Comparison of ENCODE assay signal across 12 cellular contexts in the genomic region with DNA sequence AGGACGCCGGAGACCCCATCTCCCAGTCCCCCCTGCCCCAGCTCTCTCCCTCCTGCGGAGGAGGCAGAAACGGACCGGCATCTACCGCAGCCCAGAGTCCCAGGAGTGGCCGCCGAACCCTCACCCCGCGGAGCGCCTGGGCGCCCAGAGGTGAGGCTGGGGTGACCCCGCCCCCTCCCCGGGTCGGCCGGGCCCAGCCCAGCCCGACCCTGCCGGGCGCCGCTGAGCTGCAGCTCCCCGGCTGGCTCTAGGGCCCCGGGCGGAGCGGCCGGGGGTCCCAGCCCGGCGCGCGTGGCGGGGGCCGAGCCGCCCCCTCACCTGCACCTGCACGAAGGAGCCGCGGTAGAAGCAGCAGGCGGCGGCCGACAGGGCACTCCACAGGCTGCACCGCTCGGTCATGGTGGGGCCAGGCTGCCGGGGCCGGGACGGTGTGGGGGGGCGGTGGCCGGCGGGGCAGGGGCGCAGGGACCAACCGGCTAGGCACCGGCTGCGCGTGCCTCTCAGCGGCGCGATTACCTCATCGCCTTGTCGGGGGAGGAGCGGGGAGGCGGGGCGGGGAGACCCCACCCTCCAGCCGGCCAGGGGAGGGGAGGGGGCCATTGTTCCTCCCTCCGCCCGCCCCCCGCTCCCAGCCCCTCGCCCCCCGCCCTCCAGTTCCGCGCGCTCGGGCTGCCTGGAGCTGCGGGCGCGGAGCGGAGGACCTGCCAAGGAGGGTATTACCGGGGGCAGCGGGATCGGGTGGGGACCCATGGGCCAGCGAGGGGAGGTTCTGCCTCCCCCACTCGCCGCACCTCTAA. TPM values are rescaled to one million over a fixed set of nuclear protein-coding genes. Genes with fewer than 3 reads are reported as not detected.
DNase-seq lines count a peak whose midpoint lies in the region; ATAC-seq and TF ChIP-seq lines count a peak whose summit lies in the region.
"Had no signal": no experiment of that assay in that cellular context is flagged by ENCODE, and none has a peak within 500 bp of the region (broad histone marks: within the 10 kb centered on the region; RNA-seq: fewer than 3 reads in every experiment).

No MANE protein-coding gene starts in this region.

- DNase-seq in COR-L47 (lab: John Stamatoyannopoulos, UW) (peak; percentile 25), NCI-H1694 (lab: John Stamatoyannopoulos, UW) (peak; percentile 43), ecto neural progenitor cell (ENCODE audit: low spot score) (peak; percentile 76), lower lobe of right lung (no peak), retina (no peak), occipital lobe (lab: John Stamatoyannopoulos, UW) (no peak)
- no peak for DNase-seq in activated CD8-positive, alpha-beta T cell treated with anti-CD3 and anti-CD28 coated beads, Interleukin-2, amount 10 ng/mL, durations not matched to agents 7 days and 5 days
- no peak for DNase-seq in CD4-positive, alpha-beta memory T cell
- DNase-seq: activated CD8-positive, alpha-beta memory T cell treated with anti-CD3 and anti-CD28 coated beads, Interleukin-2, amount 50 U/mL, for 48 hours; left colon had no signal

- POLR2A ChIA-PET in activated CD8-positive, alpha-beta T cell treated with anti-CD3 and anti-CD28 coated beads, Interleukin-2, amount 10 ng/mL, durations not matched to agents 7 days and 5 days (lab: Charles Lee), result no interaction called here
- POLR2A ChIA-PET in CD4-positive, alpha-beta memory T cell (lab: Charles Lee; ENCODE audit: partially characterized antibody), result interaction anchor here (0.9 to 1.2 kb wide), 3 partner anchors 7 to 28 kb away, joined by 3 to 4 read pairs (median 3); no protein-coding TSS in a partner anchor

- H3K27ac Mint-ChIP-seq in activated CD8-positive, alpha-beta T cell treated with anti-CD3 and anti-CD28 coated beads, Interleukin-2, amount 10 ng/mL, durations not matched to agents 7 days and 5 days, result no peak overlapping the region
- H3K27ac Mint-ChIP-seq in CD4-positive, alpha-beta memory T cell, result no peak overlapping the region
- H3K27ac Mint-ChIP-seq: T-helper 2 cell treated with Interferon-gamma antibody and Interleukin-4, amounts not matched to agents 5 μg/mL and 100 μg/mL, for 36 hours had no signal

- peaks cover 12% of the 10 kb centered on the region for H3K27me3 ChIP-seq in lower lobe of right lung (ENCODE audit: low read depth)
- H3K27me3 ChIP-seq in CD4-positive, alpha-beta memory T cell (ENCODE audit: insufficient read depth, low read length), result no peaks in the 10 kb centered on the region

- no peak overlapping the region for H3K4me3 Mint-ChIP-seq in activated CD8-positive, alpha-beta T cell treated with anti-CD3 and anti-CD28 coated beads, Interleukin-2, amount 10 ng/mL, durations not matched to agents 7 days and 5 days
- no peak overlapping the region for H3K4me3 Mint-ChIP-seq in CD4-positive, alpha-beta memory T cell
- H3K4me3 Mint-ChIP-seq: T-helper 2 cell treated with Interferon-gamma antibody and Interleukin-4, amounts not matched to agents 5 μg/mL and 100 μg/mL, for 36 hours had no signal

- intact Hi-C loops in lower lobe of right lung (cut with DNase I), result no loop called here
- intact Hi-C loops in CD4-positive, alpha-beta memory T cell (cut with micrococcal nuclease), result no loop called here

- peak overlapping the region; percentile 40 for H3K4me3 ChIP-seq in lower lobe of right lung
- H3K4me3 ChIP-seq in CD4-positive, alpha-beta memory T cell (ENCODE audit: low read length in 2 of 2), result no peak overlapping the region

- peaks cover 39% of the 10 kb centered on the region for H3K36me3 Mint-ChIP-seq in activated CD8-positive, alpha-beta T cell treated with anti-CD3 and anti-CD28 coated beads, Interleukin-2, amount 10 ng/mL, durations not matched to agents 7 days and 5 days (ENCODE audit: low read depth)
- peaks cover 15 to 36% of the 10 kb centered on the region in 2 donors for H3K36me3 Mint-ChIP-seq in CD4-positive, alpha-beta memory T cell

- peak; percentile 23 to 24 for ATAC-seq in lower lobe of right lung
- no peak for ATAC-seq in activated CD8-positive, alpha-beta T cell treated with anti-CD3 and anti-CD28 coated beads, Interleukin-2, amount 10 ng/mL, durations not matched to agents 7 days and 5 days

- peak overlapping the region; percentile 58 for H3K27ac ChIP-seq in lower lobe of right lung
- H3K27ac ChIP-seq in CD4-positive, alpha-beta memory T cell (ENCODE audit: low read depth, low read length), result no peak overlapping the region

- peaks cover 34% of the 10 kb centered on the region for H3K4me1 ChIP-seq in lower lobe of right lung
- no peaks in the 10 kb centered on the region for H3K4me1 ChIP-seq in CD4-positive, alpha-beta memory T cell (ENCODE audit: insufficient read depth, low read length)

- peaks cover 4% of the 10 kb centered on the region for H3K4me1 Mint-ChIP-seq in activated CD8-positive, alpha-beta T cell treated with anti-CD3 and anti-CD28 coated beads, Interleukin-2, amount 10 ng/mL, durations not matched to agents 7 days and 5 days (ENCODE audit: low read depth)
- peaks cover 4 to 12% (median 8%) of the 10 kb centered on the region in 4 donors for H3K4me1 Mint-ChIP-seq in CD4-positive, alpha-beta memory T cell

- CTCF ChIA-PET in activated CD8-positive, alpha-beta T cell treated with anti-CD3 and anti-CD28 coated beads, Interleukin-2, amount 10 ng/mL, durations not matched to agents 7 days and 5 days (lab: Charles Lee), result interaction anchor here (1.0 kb wide), 1 partner anchor 15 kb away, joined by 3 read pairs; no protein-coding TSS in a partner anchor
- CTCF ChIA-PET in CD4-positive, alpha-beta memory T cell (lab: Charles Lee; ENCODE audit: partially characterized antibody), result interaction anchor here (1.1 to 1.2 kb wide), 2 partner anchors 9 to 20 kb away, joined by 4 to 7 read pairs; partner anchors contain the start of gene TOR2A

- no peaks in the 10 kb centered on the region for H3K27me3 Mint-ChIP-seq in activated CD8-positive, alpha-beta T cell treated with anti-CD3 and anti-CD28 coated beads, Interleukin-2, amount 10 ng/mL, durations not matched to agents 7 days and 5 days (ENCODE audit: low read depth)
- H3K27me3 Mint-ChIP-seq in CD4-positive, alpha-beta memory T cell, result no peaks in the 10 kb centered on the region

- H3K36me3 ChIP-seq in lower lobe of right lung, result peaks cover 65% of the 10 kb centered on the region
- H3K36me3 ChIP-seq in CD4-positive, alpha-beta memory T cell (ENCODE audit: insufficient read depth, low read length), result peaks cover 42% of the 10 kb centered on the region

- H3K9me3 Mint-ChIP-seq in activated CD8-positive, alpha-beta T cell treated with anti-CD3 and anti-CD28 coated beads, Interleukin-2, amount 10 ng/mL, durations not matched to agents 7 days and 5 days (ENCODE audit: insufficient read depth), result no peaks in the 10 kb centered on the region
- H3K9me3 Mint-ChIP-seq in CD4-positive, alpha-beta memory T cell, result no peaks in the 10 kb centered on the region
- H3K9me3 Mint-ChIP-seq: T-helper 2 cell treated with Interferon-gamma antibody and Interleukin-4, amounts not matched to agents 5 μg/mL and 100 μg/mL, for 36 hours had no signal

- TF ChIP-seq CTCF in lower lobe of right lung (IDR thresholded peaks at IDR 0.05), result no peak

- H3K9me3 ChIP-seq in lower lobe of right lung, result no peaks in the 10 kb centered on the region
- H3K9me3 ChIP-seq in CD4-positive, alpha-beta memory T cell (ENCODE audit: control insufficient read depth in 1 of 2, low read length in 2 of 2), result no peaks in the 10 kb centered on the region

RNA-seq across cellular contexts. Expression of gene TOR2A, which starts 19.9 kb away (rescaled TPM):
- total RNA-seq in lower lobe of right lung, result 16.5 TPM
- total RNA-seq in activated CD8-positive, alpha-beta T cell treated with anti-CD3 and anti-CD28 coated beads, Interleukin-2, amount 10 ng/mL, durations not matched to agents 7 days and 5 days, result 10 to 100 TPM; 27.0 to 29.1 TPM
- 10 to 100 TPM; 14.3 to 18.4 TPM for total RNA-seq in CD4-positive, alpha-beta memory T cell
- 10 to 100 TPM; 23.2 to 27.1 TPM for polyA plus RNA-seq in CD4-positive, alpha-beta memory T cell
- 7.0 TPM for total RNA-seq in occipital lobe

RNA-seq across cellular contexts. Expression of gene SH2D3C, which starts 23.5 kb away (rescaled TPM):
- total RNA-seq in lower lobe of right lung, result 59.4 TPM
- 10 to 100 TPM; 75.6 to 77.5 TPM for total RNA-seq in activated CD8-positive, alpha-beta T cell treated with anti-CD3 and anti-CD28 coated beads, Interleukin-2, amount 10 ng/mL, durations not matched to agents 7 days and 5 days
- 10 to 100 TPM; 43.4 to 48.6 TPM for total RNA-seq in CD4-positive, alpha-beta memory T cell
- 10 to 100 TPM in 1 of 2 donors, 1 to 10 TPM in 1; 8.7 to 51.5 TPM for polyA plus RNA-seq in CD4-positive, alpha-beta memory T cell
- 5.1 TPM for total RNA-seq in occipital lobe
- total RNA-seq: epithelial cell of proximal tubule had no signal

RNA-seq across cellular contexts. Expression of gene CDK9, which starts 30.9 kb away (rescaled TPM):
- total RNA-seq in lower lobe of right lung (96.2 TPM), occipital lobe (45.1 TPM)
- 100 to 1,000 TPM; 132 to 136 TPM for total RNA-seq in activated CD8-positive, alpha-beta T cell treated with anti-CD3 and anti-CD28 coated beads, Interleukin-2, amount 10 ng/mL, durations not matched to agents 7 days and 5 days
- total RNA-seq in CD4-positive, alpha-beta memory T cell, result 100 to 1,000 TPM; 127 to 138 TPM
- polyA plus RNA-seq in CD4-positive, alpha-beta memory T cell, result 10 to 100 TPM; 35.4 to 63.6 TPM

RNA-seq across cellular contexts. Expression of gene TTC16, which starts 39.1 kb away (rescaled TPM):
- total RNA-seq in lower lobe of right lung (1.3 TPM), occipital lobe (not detected)
- 1 to 10 TPM; 4.7 to 5.0 TPM for total RNA-seq in activated CD8-positive, alpha-beta T cell treated with anti-CD3 and anti-CD28 coated beads, Interleukin-2, amount 10 ng/mL, durations not matched to agents 7 days and 5 days
- total RNA-seq in CD4-positive, alpha-beta memory T cell, result 1 to 10 TPM; 2.5 to 2.6 TPM
- polyA plus RNA-seq in CD4-positive, alpha-beta memory T cell, result 1 to 10 TPM in 1 of 2 donors, under 1 TPM in 1; 0.09 to 1.8 TPM
- total RNA-seq: epithelial cell of proximal tubule had no signal

RNA-seq across cellular contexts. Expression of gene PTRH1, which starts 39.5 kb away (rescaled TPM):
- total RNA-seq in lower lobe of right lung, result 9.1 TPM
- 10 to 100 TPM; 10.2 to 14.1 TPM for total RNA-seq in activated CD8-positive, alpha-beta T cell treated with anti-CD3 and anti-CD28 coated beads, Interleukin-2, amount 10 ng/mL, durations not matched to agents 7 days and 5 days
- 1 to 10 TPM; 7.3 to 8.4 TPM for total RNA-seq in CD4-positive, alpha-beta memory T cell
- 10 to 100 TPM; 25.6 to 31.1 TPM for polyA plus RNA-seq in CD4-positive, alpha-beta memory T cell
- total RNA-seq in occipital lobe, result 5.0 TPM

Comparison
In these comparisons a context has a peak if more than half of its experiments do, and no peak if none do; other contexts are left out.
1. DNase-seq: peak in COR-L47 (single experiment), NCI-H1694 (single experiment) and ecto neural progenitor cell (single experiment); none in lower lobe of right lung (single experiment), activated CD8-positive, alpha-beta T cell treated with anti-CD3 and anti-CD28 coated beads, Interleukin-2, amount 10 ng/mL, durations not matched to agents 7 days and 5 days (single experiment), retina (single experiment), CD4-positive, alpha-beta memory T cell (0 of 5) and occipital lobe (single experiment).